Comparison of ENCODE assay signal across 23 cellular contexts in genomic region chr6:144844596-144844995, GRCh38.
A peak's percentile ranks its signal among the peaks of the same experiment; 100 is the strongest.
DNase-seq lines count a peak whose midpoint lies in the region; ATAC-seq and TF ChIP-seq lines count a peak whose summit lies in the region.
"Had no signal": no experiment of that assay in that cellular context is flagged by ENCODE, and none has a peak within 500 bp of the region (broad histone marks: within the 10 kb centered on the region; RNA-seq: fewer than 3 reads in every experiment).

No MANE protein-coding gene starts in this region.

- peaks cover 12% of the 10 kb centered on the region for H3K36me3 ChIP-seq in CD8-positive, alpha-beta T cell (ENCODE audit: insufficient read depth, low read length)
- peaks cover 0 to 47% (median 21%) of the 10 kb centered on the region in 3 experiments for H3K36me3 ChIP-seq in naive thymus-derived CD4-positive, alpha-beta T cell (ENCODE audit: control insufficient read depth in 2 of 3, insufficient read depth in 3 of 3, low read length in 3 of 3)
- peaks cover 2 to 39% of the 10 kb centered on the region in 2 donors for H3K36me3 ChIP-seq in neuronal stem cell (replicated peaks in 1 of 2; ENCODE audit: control insufficient read depth in 2 of 2, insufficient read depth in 2 of 2, low read length in 2 of 2)

- H3K36me3 Mint-ChIP-seq in CD8-positive, alpha-beta T cell, result peaks cover 69% of the 10 kb centered on the region
- H3K36me3 Mint-ChIP-seq in naive thymus-derived CD4-positive, alpha-beta T cell, result peaks cover 17 to 55% (median 44%) of the 10 kb centered on the region in 5 donors

- H2BK120ac ChIP-seq in neuronal stem cell (ENCODE audit: low read depth, low read length), result no peak overlapping the region

- WGBS in neuronal stem cell (ENCODE audit: extremely low coverage in 2 of 2, insufficient read length in 2 of 2, insufficient replicate concordance in 1 of 2), 2 donors, result no CpG with 5 or more reads among the region's 3 CpGs

- no peak overlapping the region for H2BK5ac ChIP-seq in neuronal stem cell (ENCODE audit: low read length)

- POLR2A ChIA-PET in CD8-positive, alpha-beta T cell (lab: Charles Lee), result no interaction called here
- POLR2A ChIA-PET in naive thymus-derived CD4-positive, alpha-beta T cell (lab: Charles Lee), result no interaction called here

- DNase-seq in CD8-positive, alpha-beta T cell, result no peak
- DNase-seq in HS-27A (ENCODE audit: low read depth) (peak; percentile 45), AML-193 (lab: John Stamatoyannopoulos, UW) (no peak), A172 (ENCODE audit: low spot score) (no peak), neuronal stem cell (ENCODE audit: low spot score) (no peak)
- DNase-seq in naive thymus-derived CD4-positive, alpha-beta T cell, result no peak
- DNase-seq: ACHN; Caco-2; GDM1; GOT3; Karpas-422; NCI-H1105; NCI-H1436 treated with DMSO at 0.1 percent for 48 hours; NCI-H187 treated with DMSO at 0.1 percent for 48 hours; NCI-H524; NCI-H748 treated with DMSO at 0.1 percent for 48 hours; NK-92 treated with Interleukin-12 subunit alpha and Interleukin-12 subunit beta, amount 100 ng/mL, for 24 hours; PC-3; SJCRH30 had no signal

- CTCF ChIA-PET in CD8-positive, alpha-beta T cell (lab: Charles Lee), result no interaction called here
- CTCF ChIA-PET in naive thymus-derived CD4-positive, alpha-beta T cell (lab: Charles Lee), result interaction anchor here (0.7 kb wide), 1 partner anchor 231 kb away, joined by 3 read pairs; no protein-coding TSS in a partner anchor

- no peak overlapping the region for H3K4ac ChIP-seq in neuronal stem cell (ENCODE audit: low read length)

- intact Hi-C loops in CD8-positive, alpha-beta T cell (cut with DNase I, micrococcal nuclease), result no loop called here
- intact Hi-C loops in naive thymus-derived CD4-positive, alpha-beta T cell (cut with micrococcal nuclease), result no loop called here

- no peak overlapping the region for H4K91ac ChIP-seq in neuronal stem cell (ENCODE audit: low read depth, low read length, poor library complexity)

- no peak overlapping the region for H2BK15ac ChIP-seq in neuronal stem cell (ENCODE audit: low read length)

- no peak overlapping the region for H3K14ac ChIP-seq in neuronal stem cell (ENCODE audit: low read length)

- no peak overlapping the region for H3K4me2 ChIP-seq in neuronal stem cell (ENCODE audit: insufficient read depth, low read length, poor library complexity, severe bottlenecking)

- H3K27me3 ChIP-seq in CD8-positive, alpha-beta T cell (ENCODE audit: insufficient read depth, low read length), result no peaks in the 10 kb centered on the region
- H3K27me3 ChIP-seq in naive thymus-derived CD4-positive, alpha-beta T cell (ENCODE audit: control insufficient read depth in 2 of 2, insufficient read depth in 2 of 2, low read length in 2 of 2), result no peaks in the 10 kb centered on the region
- no peaks in the 10 kb centered on the region for H3K27me3 ChIP-seq in neuronal stem cell (ENCODE audit: control insufficient read depth in 3 of 3, insufficient read depth in 3 of 3, low read depth in 1 of 3, low read length in 3 of 3)
- H3K27me3 ChIP-seq: SJCRH30 had no signal

- H2AK5ac ChIP-seq in neuronal stem cell (ENCODE audit: low read depth, low read length), result no peak overlapping the region

- no peak overlapping the region for H2AFZ ChIP-seq in neuronal stem cell (ENCODE audit: low read length)

- no peak overlapping the region for H3K9ac ChIP-seq in neuronal stem cell (ENCODE audit: low read depth, low read length, poor library complexity)

- H3K4me1 Mint-ChIP-seq in CD8-positive, alpha-beta T cell (ENCODE audit: low read depth), result no peaks in the 10 kb centered on the region
- peaks cover 0 to 7% (median 0%) of the 10 kb centered on the region in 7 donors for H3K4me1 Mint-ChIP-seq in naive thymus-derived CD4-positive, alpha-beta T cell

- no peak overlapping the region for H3K23ac ChIP-seq in neuronal stem cell (ENCODE audit: low read depth, low read length, poor library complexity)

- TF ChIP-seq CTCF in CD8-positive, alpha-beta T cell (IDR thresholded peaks at IDR 0.05), result no peak

- no peaks in the 10 kb centered on the region for H3K9me3 Mint-ChIP-seq in CD8-positive, alpha-beta T cell
- H3K9me3 Mint-ChIP-seq in naive thymus-derived CD4-positive, alpha-beta T cell, result peaks cover 0 to 8% (median 0%) of the 10 kb centered on the region in 11 donors

- no peak overlapping the region for H3K27ac ChIP-seq in CD8-positive, alpha-beta T cell (ENCODE audit: low read depth, low read length)
- no peak overlapping the region for H3K27ac ChIP-seq in naive thymus-derived CD4-positive, alpha-beta T cell (ENCODE audit: low read depth, low read length)
- no peak overlapping the region for H3K27ac ChIP-seq in neuronal stem cell (replicated peaks; ENCODE audit: low read length)
- H3K27ac ChIP-seq: SJCRH30 had no signal

- no peak overlapping the region for H2BK12ac ChIP-seq in neuronal stem cell (ENCODE audit: low read length)

- H3K9me3 ChIP-seq in CD8-positive, alpha-beta T cell (ENCODE audit: low read length), result no peaks in the 10 kb centered on the region
- no peaks in the 10 kb centered on the region for H3K9me3 ChIP-seq in naive thymus-derived CD4-positive, alpha-beta T cell (ENCODE audit: control insufficient read depth in 2 of 3, low read length in 3 of 3)
- H3K9me3 ChIP-seq in neuronal stem cell (replicated peaks in 1 of 2; ENCODE audit: control insufficient read depth in 2 of 2, insufficient read depth in 1 of 2, low read depth in 1 of 2, low read length in 2 of 2), result peaks cover 0 to 2% of the 10 kb centered on the region in 2 donors
- H3K9me3 ChIP-seq: Caco-2, SJCRH30 had no signal

- H3K27me3 Mint-ChIP-seq in CD8-positive, alpha-beta T cell (ENCODE audit: low read depth), result no peaks in the 10 kb centered on the region
- no peaks in the 10 kb centered on the region for H3K27me3 Mint-ChIP-seq in naive thymus-derived CD4-positive, alpha-beta T cell

- H3K4me1 ChIP-seq in CD8-positive, alpha-beta T cell (ENCODE audit: insufficient read depth, low read length), result no peaks in the 10 kb centered on the region
- H3K4me1 ChIP-seq in naive thymus-derived CD4-positive, alpha-beta T cell (ENCODE audit: control insufficient read depth in 2 of 2, insufficient read depth in 2 of 2, low read length in 2 of 2), result no peaks in the 10 kb centered on the region
- peaks cover 0 to 8% of the 10 kb centered on the region in 2 donors for H3K4me1 ChIP-seq in neuronal stem cell (ENCODE audit: control insufficient read depth in 2 of 2, insufficient read depth in 1 of 2, low read depth in 1 of 2, low read length in 2 of 2)
- H3K4me1 ChIP-seq: Caco-2, SJCRH30 had no signal

- H3K79me1 ChIP-seq in neuronal stem cell (ENCODE audit: low read depth, low read length), result no peaks in the 10 kb centered on the region

- no peak overlapping the region for H4K8ac ChIP-seq in neuronal stem cell (ENCODE audit: low read depth, low read length)

- H3K18ac ChIP-seq in neuronal stem cell (ENCODE audit: low read length), result no peak overlapping the region

- H3K4me3 ChIP-seq in CD8-positive, alpha-beta T cell (ENCODE audit: low read depth, low read length), result no peak overlapping the region
- H3K4me3 ChIP-seq in naive thymus-derived CD4-positive, alpha-beta T cell (ENCODE audit: low read length), result no peak overlapping the region
- no peak overlapping the region for H3K4me3 ChIP-seq in neuronal stem cell (ENCODE audit: low read length in 2 of 2)
- H3K4me3 ChIP-seq: GM12878, SJCRH30 had no signal

- no peak overlapping the region for H3K4me3 Mint-ChIP-seq in CD8-positive, alpha-beta T cell
- no peak overlapping the region for H3K4me3 Mint-ChIP-seq in naive thymus-derived CD4-positive, alpha-beta T cell

- H3K27ac Mint-ChIP-seq in CD8-positive, alpha-beta T cell, result peak overlapping the region; percentile 2
- H3K27ac Mint-ChIP-seq in naive thymus-derived CD4-positive, alpha-beta T cell, result peak overlapping the region in 5 of 9 donors; percentile 9 to 62 (median 33)

- no peak for ATAC-seq in CD8-positive, alpha-beta T cell
- no peak for ATAC-seq in naive thymus-derived CD4-positive, alpha-beta T cell
- ATAC-seq in HG03469 (IDR thresholded peaks at IDR 0.05; ENCODE audit: unreplicated experiment), result no peak
- ATAC-seq: GM12878, HepG2, PC-3, Right ventricle myocardium inferior had no signal
